Comparison of ENCODE assay signal across 33 cellular contexts in the genomic region with DNA sequence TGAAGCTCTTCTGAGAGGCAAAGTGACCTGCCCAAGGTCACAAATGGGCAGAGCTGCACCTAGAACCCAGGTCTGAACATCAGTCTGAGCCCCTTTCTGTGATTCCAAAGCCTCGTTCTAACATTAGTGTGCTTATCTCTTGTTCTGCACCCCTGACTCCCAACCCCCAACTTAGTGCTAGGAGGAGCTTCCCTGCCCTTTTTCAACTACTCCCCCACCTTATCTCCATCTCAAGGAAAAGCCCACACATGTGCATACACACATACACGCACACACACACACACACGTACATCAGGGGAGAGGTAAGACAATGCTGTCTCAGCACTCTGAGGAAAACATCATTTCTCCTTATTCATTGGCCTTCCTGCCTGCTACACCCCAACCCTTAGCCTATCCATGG. TPM values are rescaled to one million over a fixed set of nuclear protein-coding genes. Genes with fewer than 3 reads are reported as not detected.
DNase-seq lines count a peak whose midpoint lies in the region; ATAC-seq and TF ChIP-seq lines count a peak whose summit lies in the region.
"Had no signal": no experiment of that assay in that cellular context is flagged by ENCODE, and none has a peak within 500 bp of the region (broad histone marks: within the 10 kb centered on the region; RNA-seq: fewer than 3 reads in every experiment).

No MANE protein-coding gene starts in this region.

- no peaks in the 10 kb centered on the region for H3K9me3 Mint-ChIP-seq in stimulated activated naive CD8-positive, alpha-beta T cell treated with anti-CD3 and anti-CD28 coated beads, Interleukin-15, amount 100 ng/mL, for 72 hours
- H3K9me3 Mint-ChIP-seq in activated T-helper 1 cell treated with anti-CD3 and anti-CD28 coated beads, Interleukin-12 subunit alpha, Interleukin-12 subunit beta, Interleukin-2, Interleukin-4 antibody, amounts not matched to agents 30 ng/mL and 10 ng/mL and 1 ng/mL, durations not matched to agents 14 hours and 24 hours and 36 hours: no peaks in the 10 kb centered on the region
- no peaks in the 10 kb centered on the region for H3K9me3 Mint-ChIP-seq in memory B cell
- H3K9me3 Mint-ChIP-seq: activated T-cell treated with anti-CD3 and anti-CD28 coated beads, Interleukin-2, amount 50 U/mL, for 4 hours; stimulated activated memory B cell treated with anti-CD40 and anti-IgM and Interleukin-4, amounts not matched to agents 10 μg/mL and 1 μg/mL and 100 μg/mL, for 72 hours had no signal

- no peak overlapping the region for H3K27ac ChIP-seq in Peyer's patch
- H3K27ac ChIP-seq: cardiac muscle cell, coronary artery, heart left ventricle, lower lobe of right lung, psoas muscle, sigmoid colon, suprapubic skin had no signal

- intact Hi-C loops in activated T-helper 1 cell treated with anti-CD3 and anti-CD28 coated beads, Interleukin-12 subunit alpha, Interleukin-12 subunit beta, Interleukin-2, Interleukin-4 antibody, amounts not matched to agents 30 ng/mL and 10 ng/mL and 1 ng/mL, durations not matched to agents 14 hours and 24 hours and 36 hours (cut with micrococcal nuclease): no loop called here

- H3K4me3 Mint-ChIP-seq in stimulated activated naive CD8-positive, alpha-beta T cell treated with anti-CD3 and anti-CD28 coated beads, Interleukin-15, amount 100 ng/mL, for 72 hours: peak overlapping the region; percentile 14 to 43
- H3K4me3 Mint-ChIP-seq in activated T-helper 1 cell treated with anti-CD3 and anti-CD28 coated beads, Interleukin-12 subunit alpha, Interleukin-12 subunit beta, Interleukin-2, Interleukin-4 antibody, amounts not matched to agents 30 ng/mL and 10 ng/mL and 1 ng/mL, durations not matched to agents 14 hours and 24 hours and 36 hours: peak overlapping the region; percentile 4
- peak overlapping the region; percentile 75 for H3K4me3 Mint-ChIP-seq in memory B cell
- H3K4me3 Mint-ChIP-seq: activated CD4-positive, alpha-beta T cell treated with anti-CD3 and anti-CD28 coated beads for 36 hours; activated T-cell treated with anti-CD3 and anti-CD28 coated beads, Interleukin-2, amount 50 U/mL, for 4 hours had no signal

- no peak for DNase-seq in stimulated activated naive CD8-positive, alpha-beta T cell treated with anti-CD3 and anti-CD28 coated beads, Interleukin-15, amount 100 ng/mL, for 72 hours
- no peak for DNase-seq in stimulated activated naive CD8-positive, alpha-beta T cell treated with anti-CD3 and anti-CD28 coated beads, Interleukin-15, Interleukin-2, amounts not matched to agents 100 U/mL and 50 U/mL, for 24 hours
- no peak for DNase-seq in activated T-helper 1 cell treated with anti-CD3 and anti-CD28 coated beads, Interleukin-12 subunit alpha, Interleukin-12 subunit beta, Interleukin-2, Interleukin-4 antibody, amounts not matched to agents 30 ng/mL and 10 ng/mL and 1 ng/mL, durations not matched to agents 14 hours and 24 hours and 36 hours (ENCODE audit: low spot score)
- DNase-seq in memory B cell (ENCODE audit: low spot score in 2 of 2) (no peak), Peyer's patch (no peak), NCI-H510A treated with DMSO at 0.1 percent for 48 hours (lab: John Stamatoyannopoulos, UW) (no peak), NCI-H187 (lab: John Stamatoyannopoulos, UW) (no peak)
- DNase-seq in activated T-cell treated with anti-CD3 and anti-CD28 coated beads, Interleukin-2, amount 50 U/mL, for 1 hour: no peak
- DNase-seq: activated CD4-positive, alpha-beta T cell treated with anti-CD3 and anti-CD28 coated beads for 36 hours; activated CD8-positive, alpha-beta memory T cell treated with anti-CD3 and anti-CD28 coated beads for 24 hours; activated naive CD4-positive, alpha-beta T cell treated with Interleukin-2 at 50 U/mL for 16 hours; activated T-cell treated with anti-CD3 and anti-CD28 coated beads, Interleukin-2, amount 50 U/mL, for 4 hours; anterior cingulate cortex; DMS 273 treated with DMSO at 0.1 percent for 48 hours; EL; foreskin fibroblast; GOT3; heart left ventricle; kidney glomerular epithelial cell; lower lobe of right lung; mucosa of descending colon; NCI-H2171; NCI-H524; psoas muscle; SHP77 treated with DMSO at 0.1 percent for 48 hours; sigmoid colon; stimulated activated CD4-positive, alpha-beta T cell treated with anti-CD3 and anti-CD28 coated beads, Interleukin-4, amount 100 ng/mL, for 24 hours had no signal

- H3K4me1 ChIP-seq in Peyer's patch: peaks cover 0 to 13% (median 3%) of the 10 kb centered on the region in 4 donors

- no peak for TF ChIP-seq POLR2A in Peyer's patch (IDR thresholded peaks at IDR 0.05)

- H3K4me1 Mint-ChIP-seq in stimulated activated naive CD8-positive, alpha-beta T cell treated with anti-CD3 and anti-CD28 coated beads, Interleukin-15, amount 100 ng/mL, for 72 hours: peaks cover 5% of the 10 kb centered on the region
- H3K4me1 Mint-ChIP-seq in activated T-helper 1 cell treated with anti-CD3 and anti-CD28 coated beads, Interleukin-12 subunit alpha, Interleukin-12 subunit beta, Interleukin-2, Interleukin-4 antibody, amounts not matched to agents 30 ng/mL and 10 ng/mL and 1 ng/mL, durations not matched to agents 14 hours and 24 hours and 36 hours (ENCODE audit: low read depth): no peaks in the 10 kb centered on the region
- no peaks in the 10 kb centered on the region for H3K4me1 Mint-ChIP-seq in memory B cell
- H3K4me1 Mint-ChIP-seq: activated CD4-positive, alpha-beta T cell treated with anti-CD3 and anti-CD28 coated beads for 36 hours; stimulated activated memory B cell treated with anti-CD40 and anti-IgM and Interleukin-4, amounts not matched to agents 10 μg/mL and 1 μg/mL and 100 μg/mL, for 72 hours had no signal

- H3K36me3 Mint-ChIP-seq in activated T-helper 1 cell treated with anti-CD3 and anti-CD28 coated beads, Interleukin-12 subunit alpha, Interleukin-12 subunit beta, Interleukin-2, Interleukin-4 antibody, amounts not matched to agents 30 ng/mL and 10 ng/mL and 1 ng/mL, durations not matched to agents 14 hours and 24 hours and 36 hours (ENCODE audit: low read depth): no peaks in the 10 kb centered on the region
- no peaks in the 10 kb centered on the region for H3K36me3 Mint-ChIP-seq in memory B cell
- H3K36me3 Mint-ChIP-seq: stimulated activated memory B cell treated with anti-CD40 and anti-IgM and Interleukin-4, amounts not matched to agents 10 μg/mL and 1 μg/mL and 100 μg/mL, for 72 hours had no signal

- no peak overlapping the region for H3K27ac Mint-ChIP-seq in stimulated activated naive CD8-positive, alpha-beta T cell treated with anti-CD3 and anti-CD28 coated beads, Interleukin-15, amount 100 ng/mL, for 72 hours
- H3K27ac Mint-ChIP-seq in activated T-helper 1 cell treated with anti-CD3 and anti-CD28 coated beads, Interleukin-12 subunit alpha, Interleukin-12 subunit beta, Interleukin-2, Interleukin-4 antibody, amounts not matched to agents 30 ng/mL and 10 ng/mL and 1 ng/mL, durations not matched to agents 14 hours and 24 hours and 36 hours: peak overlapping the region; percentile 38
- H3K27ac Mint-ChIP-seq in memory B cell: no peak overlapping the region
- H3K27ac Mint-ChIP-seq: activated CD4-positive, alpha-beta T cell treated with anti-CD3 and anti-CD28 coated beads for 36 hours; stimulated activated memory B cell treated with anti-CD40 and anti-IgM and Interleukin-4, amounts not matched to agents 10 μg/mL and 1 μg/mL and 100 μg/mL, for 72 hours had no signal

- no peak for TF ChIP-seq CTCF in Peyer's patch (IDR thresholded peaks at IDR 0.05)

- no peaks in the 10 kb centered on the region for H3K36me3 ChIP-seq in Peyer's patch
- H3K36me3 ChIP-seq: cardiac muscle cell, heart left ventricle, lower lobe of right lung, sigmoid colon, suprapubic skin had no signal

- H3K9me3 ChIP-seq in Peyer's patch: no peaks in the 10 kb centered on the region
- H3K9me3 ChIP-seq: heart left ventricle, lower lobe of right lung, mucosa of descending colon, psoas muscle, sigmoid colon, suprapubic skin had no signal

- no peak for ATAC-seq in stimulated activated naive CD8-positive, alpha-beta T cell treated with anti-CD3 and anti-CD28 coated beads, Interleukin-15, amount 100 ng/mL, for 72 hours
- no peak for ATAC-seq in stimulated activated naive CD8-positive, alpha-beta T cell treated with anti-CD3 and anti-CD28 coated beads, Interleukin-15, Interleukin-2, amounts not matched to agents 100 U/mL and 50 U/mL, for 24 hours
- ATAC-seq in memory B cell (ENCODE audit: low read depth): no peak
- ATAC-seq: activated CD4-positive, alpha-beta T cell treated with anti-CD3 and anti-CD28 coated beads for 36 hours; activated T-cell treated with anti-CD3 and anti-CD28 coated beads, Interleukin-2, amount 50 U/mL, for 4 hours; esophagus mucosa; GM12878; heart left ventricle; mucosa of descending colon; psoas muscle; stimulated activated memory B cell treated with anti-CD40 and anti-IgM and Interleukin-4, amounts not matched to agents 10 μg/mL and 1 μg/mL and 100 μg/mL, for 72 hours had no signal

- peaks cover 0 to 9% of the 10 kb centered on the region in 2 donors for H3K27me3 ChIP-seq in Peyer's patch

- no peak overlapping the region for H3K4me3 ChIP-seq in Peyer's patch
- H3K4me3 ChIP-seq: cardiac muscle cell, coronary artery, GM12878, lower lobe of right lung, mucosa of descending colon, psoas muscle, sigmoid colon, suprapubic skin had no signal

- H3K27me3 Mint-ChIP-seq in stimulated activated naive CD8-positive, alpha-beta T cell treated with anti-CD3 and anti-CD28 coated beads, Interleukin-15, amount 100 ng/mL, for 72 hours: peaks cover 62% of the 10 kb centered on the region
- peaks cover 58% of the 10 kb centered on the region for H3K27me3 Mint-ChIP-seq in activated T-helper 1 cell treated with anti-CD3 and anti-CD28 coated beads, Interleukin-12 subunit alpha, Interleukin-12 subunit beta, Interleukin-2, Interleukin-4 antibody, amounts not matched to agents 30 ng/mL and 10 ng/mL and 1 ng/mL, durations not matched to agents 14 hours and 24 hours and 36 hours (ENCODE audit: insufficient read depth)
- H3K27me3 Mint-ChIP-seq in memory B cell: peaks cover 20% of the 10 kb centered on the region

RNA-seq across cellular contexts. Expression of gene PRRT4, which starts 8.3 kb away (rescaled TPM):
- 0.10 and 0.21 TPM in 2 replicates for total RNA-seq in activated T-helper 1 cell treated with anti-CD3 and anti-CD28 coated beads, Interleukin-12 subunit alpha, Interleukin-12 subunit beta, Interleukin-2, Interleukin-4 antibody, amounts not matched to agents 30 ng/mL and 10 ng/mL and 1 ng/mL, durations not matched to agents 14 hours and 24 hours and 36 hours
- total RNA-seq in Peyer's patch: under 1 TPM in 1 of 4 donors, not detected in 3; 0.66 TPM
- total RNA-seq: GM12878 had no signal

RNA-seq across cellular contexts. Expression of gene RBM28, which starts 9.5 kb away (rescaled TPM):
- 77.0 and 80.1 TPM in 2 replicates for total RNA-seq in activated T-helper 1 cell treated with anti-CD3 and anti-CD28 coated beads, Interleukin-12 subunit alpha, Interleukin-12 subunit beta, Interleukin-2, Interleukin-4 antibody, amounts not matched to agents 30 ng/mL and 10 ng/mL and 1 ng/mL, durations not matched to agents 14 hours and 24 hours and 36 hours
- total RNA-seq in Peyer's patch: 100 to 1,000 TPM in 1 of 4 donors, 10 to 100 TPM in 3; 19.1 to 142 (median 24.2) TPM

RNA-seq across cellular contexts. Expression of gene IMPDH1, which starts 56.6 kb away (rescaled TPM):
- 91.7 and 95.8 TPM in 2 replicates for total RNA-seq in activated T-helper 1 cell treated with anti-CD3 and anti-CD28 coated beads, Interleukin-12 subunit alpha, Interleukin-12 subunit beta, Interleukin-2, Interleukin-4 antibody, amounts not matched to agents 30 ng/mL and 10 ng/mL and 1 ng/mL, durations not matched to agents 14 hours and 24 hours and 36 hours
- 10 to 100 TPM in 3 of 4 donors, 1 to 10 TPM in 1; 7.9 to 45.4 (median 14.8) TPM for total RNA-seq in Peyer's patch

Comparison
In these comparisons a context has a peak if more than half of its experiments do, and no peak if none do; other contexts are left out.
1. H3K4me3 Mint-ChIP-seq: peak in every context shown above with its lines; median percentile 75 in memory B cell; 28 in stimulated activated naive CD8-positive, alpha-beta T cell treated with anti-CD3 and anti-CD28 coated beads, Interleukin-15, amount 100 ng/mL, for 72 hours; 4 in activated T-helper 1 cell treated with anti-CD3 and anti-CD28 coated beads, Interleukin-12 subunit alpha, Interleukin-12 subunit beta, Interleukin-2, Interleukin-4 antibody, amounts not matched to agents 30 ng/mL and 10 ng/mL and 1 ng/mL, durations not matched to agents 14 hours and 24 hours and 36 hours.